In genomic region chr11:33920838-33921613, GRCh38 we compare ENCODE assay signal across 10 cellular contexts. TPM values are rescaled to one million over a fixed set of nuclear protein-coding genes. Genes with fewer than 3 reads are reported as not detected.
A peak's percentile ranks its signal among the peaks of the same experiment; 100 is the strongest.
DNase-seq lines count a peak whose midpoint lies in the region; ATAC-seq and TF ChIP-seq lines count a peak whose summit lies in the region.
"Had no signal": no experiment of that assay in that cellular context is flagged by ENCODE, and none has a peak within 500 bp of the region (broad histone marks: within the 10 kb centered on the region; RNA-seq: fewer than 3 reads in every experiment).

No MANE protein-coding gene starts in this region.

- H3K4me1 ChIP-seq in naive thymus-derived CD4-positive, alpha-beta T cell (ENCODE audit: control insufficient read depth in 2 of 2, insufficient read depth in 2 of 2, low read length in 2 of 2) = no peaks in the 10 kb centered on the region
- H3K4me1 ChIP-seq in PC-9 (replicated peaks; ENCODE audit: insufficient read depth) = no peaks in the 10 kb centered on the region

- no peaks in the 10 kb centered on the region for H3K36me3 ChIP-seq in naive thymus-derived CD4-positive, alpha-beta T cell (ENCODE audit: control insufficient read depth in 2 of 3, insufficient read depth in 3 of 3, low read length in 3 of 3)
- no peaks in the 10 kb centered on the region for H3K36me3 ChIP-seq in PC-9 (ENCODE audit: low read depth)

- no peak overlapping the region for H3K27ac Mint-ChIP-seq in naive thymus-derived CD4-positive, alpha-beta T cell
- H3K27ac Mint-ChIP-seq: activated naive CD4-positive, alpha-beta T cell treated with anti-CD3 and anti-CD28 coated beads, Interleukin-2, amount 50 U/mL, for 72 hours had no signal

- intact Hi-C loops in naive thymus-derived CD4-positive, alpha-beta T cell (cut with micrococcal nuclease) = no loop called here
- intact Hi-C loops in PC-9 (cut with micrococcal nuclease; ENCODE audit: unreplicated experiment) = no loop called here

- POLR2A ChIA-PET in naive thymus-derived CD4-positive, alpha-beta T cell (lab: Charles Lee) = no interaction called here
- POLR2A ChIA-PET in PC-9 (lab: Charles Lee; ENCODE audit: unreplicated experiment) = no interaction called here

- peak; percentile 94 for ATAC-seq in GM18867 (IDR thresholded peaks at IDR 0.05; ENCODE audit: unreplicated experiment)
- ATAC-seq in GM21576 (IDR thresholded peaks at IDR 0.05; ENCODE audit: unreplicated experiment) = peak; percentile 92
- peak; percentile 80 for ATAC-seq in HG03521 (IDR thresholded peaks at IDR 0.05; ENCODE audit: unreplicated experiment)
- ATAC-seq in naive thymus-derived CD4-positive, alpha-beta T cell = peak; percentile 79
- no peak for ATAC-seq in GM19324 (IDR thresholded peaks at IDR 0.05; ENCODE audit: low FRiP score, unreplicated experiment)

- no peak for DNase-seq in naive thymus-derived CD4-positive, alpha-beta T cell
- DNase-seq in cortex of kidney (lab: John Stamatoyannopoulos, UW) (no peak), hepatic stellate cell (ENCODE audit: low spot score) (no peak), PC-9 (no peak)
- DNase-seq: NCI-H82 had no signal

- no peak overlapping the region for H3K4me3 ChIP-seq in naive thymus-derived CD4-positive, alpha-beta T cell (ENCODE audit: low read length)
- H3K4me3 ChIP-seq in PC-9 = no peak overlapping the region

- H3K4me3 Mint-ChIP-seq in naive thymus-derived CD4-positive, alpha-beta T cell = no peak overlapping the region

- H2AFZ ChIP-seq in PC-9 = no peak overlapping the region

- peaks cover 0 to 8% (median 0%) of the 10 kb centered on the region in 11 donors for H3K9me3 Mint-ChIP-seq in naive thymus-derived CD4-positive, alpha-beta T cell

- no peaks in the 10 kb centered on the region for H3K9me3 ChIP-seq in naive thymus-derived CD4-positive, alpha-beta T cell (ENCODE audit: control insufficient read depth in 2 of 3, low read length in 3 of 3)
- H3K9me3 ChIP-seq in PC-9 (ENCODE audit: insufficient read depth, low read depth) = no peaks in the 10 kb centered on the region

- no peaks in the 10 kb centered on the region for H3F3A ChIP-seq in PC-9 (ENCODE audit: insufficient read depth, low read depth)

- no peaks in the 10 kb centered on the region for H3K27me3 ChIP-seq in naive thymus-derived CD4-positive, alpha-beta T cell (ENCODE audit: control insufficient read depth in 2 of 2, insufficient read depth in 2 of 2, low read length in 2 of 2)
- peaks cover 25% of the 10 kb centered on the region for H3K27me3 ChIP-seq in PC-9 (ENCODE audit: insufficient read depth, low read depth)

- TF ChIP-seq CTCF in PC-9 (conservative IDR thresholded peaks at IDR 0.05) = no peak

- H3K27me3 Mint-ChIP-seq in naive thymus-derived CD4-positive, alpha-beta T cell = peaks cover 4 to 48% (median 28%) of the 10 kb centered on the region in 5 donors

- no peak overlapping the region for H3K4me2 ChIP-seq in PC-9

- no peaks in the 10 kb centered on the region for H3K9me2 ChIP-seq in PC-9 (ENCODE audit: insufficient read depth)

- H3K36me3 Mint-ChIP-seq in naive thymus-derived CD4-positive, alpha-beta T cell = no peaks in the 10 kb centered on the region

- H3K27ac ChIP-seq in naive thymus-derived CD4-positive, alpha-beta T cell (ENCODE audit: low read depth, low read length) = no peak overlapping the region
- H3K27ac ChIP-seq in PC-9 = no peak overlapping the region

- no peaks in the 10 kb centered on the region for H3K79me2 ChIP-seq in PC-9 (ENCODE audit: low read depth)

- peaks cover 0 to 5% (median 0%) of the 10 kb centered on the region in 7 donors for H3K4me1 Mint-ChIP-seq in naive thymus-derived CD4-positive, alpha-beta T cell

- BruUV-seq in PC-9 (replicated peaks; lab: Mats Ljungman, UMichigan) = no TSS peak

- H4K20me1 ChIP-seq in PC-9 (ENCODE audit: insufficient read depth) = no peaks in the 10 kb centered on the region

- CTCF ChIA-PET in naive thymus-derived CD4-positive, alpha-beta T cell (lab: Charles Lee) = no interaction called here
- CTCF ChIA-PET in PC-9 (lab: Charles Lee) = no interaction called here

RNA-seq across cellular contexts. Expression of gene LMO2, which starts 29.1 kb away (rescaled TPM):
- total RNA-seq in naive thymus-derived CD4-positive, alpha-beta T cell = 10 to 100 TPM in 1 of 5 experiments, 1 to 10 TPM in 1, under 1 TPM in 2, not detected in 1; 0.73 to 40.4 (median 2.6) TPM
- under 1 TPM in 1 of 2 donors, not detected in 1; 0.26 TPM for polyA plus RNA-seq in naive thymus-derived CD4-positive, alpha-beta T cell
- total RNA-seq in PC-9 (2021) = 0.28 and 0.45 TPM in 2 replicates
- total RNA-seq: activated naive CD4-positive, alpha-beta T cell treated with anti-CD3 and anti-CD28 coated beads, Interleukin-2, amount 50 U/mL, for 72 hours had no signal
